In genomic region chr5:12695651-12696050, GRCh38 we compare ENCODE assay signal across 28 cellular contexts.
"Had no signal": no experiment of that assay in that cellular context is flagged by ENCODE, and none has a peak within 500 bp of the region (broad histone marks: within the 10 kb centered on the region; RNA-seq: fewer than 3 reads in every experiment).

No MANE protein-coding gene starts in this region.

- H3K36me3 ChIP-seq: colonic mucosa, esophagus muscularis mucosa, esophagus squamous epithelium, gastrocnemius medialis, gastroesophageal sphincter, heart left ventricle, heart right ventricle had no signal

- H3K4me1 ChIP-seq: colonic mucosa, esophagus muscularis mucosa, esophagus squamous epithelium, foreskin keratinocyte, gastrocnemius medialis, gastroesophageal sphincter, heart left ventricle, heart right ventricle had no signal

- FAIRE-seq: colon, endometrium, endothelial cell of umbilical vein, frontal cortex had no signal

- H3K9me3 ChIP-seq: colonic mucosa, esophagus muscularis mucosa, esophagus squamous epithelium, gastrocnemius medialis, gastroesophageal sphincter, heart right ventricle had no signal

- H3K27ac ChIP-seq: colonic mucosa, coronary artery, dorsolateral prefrontal cortex, epithelial cell of prostate, esophagus muscularis mucosa, esophagus squamous epithelium, foreskin keratinocyte, gastrocnemius medialis, gastroesophageal sphincter, heart left ventricle, heart right ventricle had no signal

- H3K4me3 ChIP-seq: colonic mucosa, coronary artery, dorsolateral prefrontal cortex, esophagus muscularis mucosa, esophagus squamous epithelium, gastrocnemius medialis, gastroesophageal sphincter, heart left ventricle, heart right ventricle had no signal

- DNase-seq: colonic mucosa; cortex of kidney; dermis blood vessel endothelial cell; dorsolateral prefrontal cortex; effector CD4-positive, alpha-beta T cell; effector CD8-positive, alpha-beta T cell; effector memory CD4-positive, alpha-beta T cell; effector memory CD8-positive, alpha-beta T cell; endodermal cell; erythroblast; esophagus squamous epithelium; foreskin fibroblast; foreskin keratinocyte; foreskin melanocyte; gastrocnemius medialis; glutamatergic neuron; head of caudate nucleus; heart left ventricle; heart right ventricle had no signal

- H3K27me3 ChIP-seq: colonic mucosa, dorsolateral prefrontal cortex, esophagus muscularis mucosa, esophagus squamous epithelium, foreskin keratinocyte, gastrocnemius medialis, gastroesophageal sphincter, heart left ventricle, heart right ventricle had no signal

- ATAC-seq: effector memory CD8-positive, alpha-beta T cell; esophagus mucosa; foreskin keratinocyte; gastrocnemius medialis; gastroesophageal sphincter; heart left ventricle; heart right ventricle had no signal
